ENCODE assay signal across 10 cellular contexts in genomic region chr18:63111549-63112402, GRCh38.
DNase-seq lines count a peak whose midpoint lies in the region; ATAC-seq and TF ChIP-seq lines count a peak whose summit lies in the region.
"Had no signal": no experiment of that assay in that cellular context is flagged by ENCODE, and none has a peak within 500 bp of the region (broad histone marks: within the 10 kb centered on the region; RNA-seq: fewer than 3 reads in every experiment).

No MANE protein-coding gene starts in this region.

- no peaks in the 10 kb centered on the region for H3K36me3 Mint-ChIP-seq in activated CD4-positive, alpha-beta T cell treated with anti-CD3 and anti-CD28 coated beads for 36 hours (ENCODE audit: low read depth)
- no peaks in the 10 kb centered on the region for H3K36me3 Mint-ChIP-seq in Caco-2 (ENCODE audit: insufficient read depth, unreplicated experiment)

- no peak overlapping the region for H2AK5ac ChIP-seq in IMR-90 (ENCODE audit: low read depth, low read length)

- H3K4me3 Mint-ChIP-seq in activated CD4-positive, alpha-beta T cell treated with anti-CD3 and anti-CD28 coated beads for 36 hours, result no peak overlapping the region
- H3K4me3 Mint-ChIP-seq in Caco-2 (ENCODE audit: unreplicated experiment), result no peak overlapping the region
- H3K4me3 Mint-ChIP-seq: activated CD4-positive, alpha-beta memory T cell treated with anti-CD3 and anti-CD28 coated beads, Interleukin-2, amount 10 ng/mL, durations not matched to agents 7 days and 5 days; dendritic cell treated with granulocyte-macrophage colony-stimulating factor and Interleukin-4, amounts not matched to agents 40 ng/mL and 50 ng/mL, for 4 days had no signal

- WGBS in IMR-90 (ENCODE audit: extremely low coverage in 2 of 2, insufficient read length in 1 of 2), 2 experiments, result no CpG with 5 or more reads among the region's 4 CpGs

- H2AFZ ChIP-seq in IMR-90 (replicated peaks; ENCODE audit: low read length, poor library complexity), result no peak overlapping the region

- DNase-seq in IMR-90 (no peak), ascending aorta (ENCODE audit: low spot score in 2 of 2) (no peak), Caco-2 (no peak)
- no peak for DNase-seq in activated CD4-positive, alpha-beta T cell treated with anti-CD3 and anti-CD28 coated beads for 36 hours
- DNase-seq in activated CD4-positive, alpha-beta T cell treated with anti-CD3 and anti-CD28 coated beads for 4 hours, result no peak
- DNase-seq in stimulated activated naive CD4-positive, alpha-beta T cell (lab: John Stamatoyannopoulos, UW), result no peak
- DNase-seq: activated CD4-positive, alpha-beta memory T cell treated with anti-CD3 and anti-CD28 coated beads, Interleukin-2, amount 10 ng/mL, durations not matched to agents 7 days and 5 days had no signal

- no peaks in the 10 kb centered on the region for H3K79me1 ChIP-seq in IMR-90 (ENCODE audit: low read depth in 1 of 2, low read length in 2 of 2)

- TF ChIP-seq RAD21 in IMR-90 (IDR thresholded peaks at IDR 0.05; ENCODE audit: low read length), result no peak

- H3K14ac ChIP-seq in IMR-90 (replicated peaks; ENCODE audit: low read depth, low read length), result no peak overlapping the region

- no peak overlapping the region for H3K27ac Mint-ChIP-seq in activated CD4-positive, alpha-beta T cell treated with anti-CD3 and anti-CD28 coated beads for 36 hours
- H3K27ac Mint-ChIP-seq in Caco-2 (ENCODE audit: unreplicated experiment), result no peak overlapping the region
- H3K27ac Mint-ChIP-seq: activated CD4-positive, alpha-beta memory T cell treated with anti-CD3 and anti-CD28 coated beads, Interleukin-2, amount 10 ng/mL, durations not matched to agents 7 days and 5 days; dendritic cell treated with granulocyte-macrophage colony-stimulating factor and Interleukin-4, amounts not matched to agents 40 ng/mL and 50 ng/mL, for 4 days had no signal

- no peak overlapping the region for H4K5ac ChIP-seq in IMR-90 (ENCODE audit: low read depth, low read length)

- intact Hi-C loops in IMR-90 (cut with micrococcal nuclease), result no loop called here
- intact Hi-C loops in ascending aorta (cut with DNase I), result loop anchor here (10.0 kb wide), 1 partner anchor 397 kb away; the partner anchor contains the start of gene PHLPP1
- intact Hi-C loops in activated CD4-positive, alpha-beta T cell treated with anti-CD3 and anti-CD28 coated beads for 36 hours (cut with DNase I, micrococcal nuclease), result loop anchor here in 1 of 2 experiments (2.0 kb wide), 1 partner anchor 27 kb away; no protein-coding TSS in a partner anchor
- intact Hi-C loops in Caco-2 (cut with micrococcal nuclease; ENCODE audit: unreplicated experiment), result no loop called here

- no peak overlapping the region for H3K9ac ChIP-seq in BLaER1
- no peak overlapping the region for H3K9ac ChIP-seq in IMR-90 (ENCODE audit: low read depth, low read length)

- CTCF ChIA-PET in IMR-90 (lab: Yijun Ruan, JAX), result no interaction called here
- CTCF ChIA-PET in activated CD4-positive, alpha-beta T cell treated with anti-CD3 and anti-CD28 coated beads for 36 hours (lab: Charles Lee), result interaction anchor here (0.9 to 1.6 kb wide), 4 partner anchors 8 to 335 kb away, joined by 3 to 4 read pairs (median 4); no protein-coding TSS in a partner anchor
- CTCF ChIA-PET in Caco-2 (lab: Charles Lee), result no interaction called here

- H3K27me3 ChIP-seq in BLaER1 (no peaks in the 10 kb centered on the region), IMR-90 (ENCODE audit: control insufficient read depth, insufficient read depth, low read length) (peaks cover 19% of the 10 kb centered on the region), ascending aorta (no peaks in the 10 kb centered on the region), Caco-2 (replicated peaks; ENCODE audit: control insufficient read depth, insufficient read depth, low read length) (no peaks in the 10 kb centered on the region)

- H2BK5ac ChIP-seq in IMR-90 (ENCODE audit: low read depth, low read length, poor library complexity, severe bottlenecking), result no peak overlapping the region

- H3K4me3 ChIP-seq in BLaER1 (peak overlapping the region; percentile 40; the same call in 1 of the 2 replicates), IMR-90 (ENCODE audit: insufficient read depth, low read depth, low read length) (no peak overlapping the region), ascending aorta (no peak overlapping the region), Caco-2 (ENCODE audit: low read depth, low read length) (no peak overlapping the region)

- H3K36me3 ChIP-seq in BLaER1 (peaks cover 7% of the 10 kb centered on the region; the same call in 1 of the 2 replicates), IMR-90 (ENCODE audit: control insufficient read depth, insufficient read depth, low read length) (no peaks in the 10 kb centered on the region), ascending aorta (no peaks in the 10 kb centered on the region), Caco-2 (ENCODE audit: control insufficient read depth, insufficient read depth, low read length) (no peaks in the 10 kb centered on the region)

- TF ChIP-seq POLR2A in IMR-90 (IDR thresholded peaks at IDR 0.05; ENCODE audit: low read depth, low read length), result no peak

- no peak overlapping the region for H3K4ac ChIP-seq in IMR-90 (ENCODE audit: low read depth, low read length)

- H2BK15ac ChIP-seq in IMR-90 (ENCODE audit: low read depth, low read length), result no peak overlapping the region

- no peaks in the 10 kb centered on the region for H3K9me1 ChIP-seq in IMR-90 (ENCODE audit: insufficient read depth, low read length)

- peak overlapping the region; percentile 41 for H3K4me2 ChIP-seq in BLaER1
- no peak overlapping the region for H3K4me2 ChIP-seq in IMR-90 (ENCODE audit: low read depth, low read length)

- no peak overlapping the region for H3K23ac ChIP-seq in IMR-90 (ENCODE audit: low read depth, low read length)

- H4K91ac ChIP-seq in IMR-90 (ENCODE audit: insufficient read depth, low read depth, low read length), result no peak overlapping the region

- BruUV-seq in IMR-90 (replicated peaks; lab: Mats Ljungman, UMichigan) (no TSS peak), Caco-2 (replicated peaks; lab: Mats Ljungman, UMichigan) (no TSS peak)

- H4K20me1 ChIP-seq in BLaER1, result no peaks in the 10 kb centered on the region
- H4K20me1 ChIP-seq in IMR-90 (ENCODE audit: insufficient read depth, low read length), result no peaks in the 10 kb centered on the region

- no peak overlapping the region for H4K8ac ChIP-seq in IMR-90 (ENCODE audit: low read depth in 2 of 2, low read length in 2 of 2)

- in situ Hi-C loops in IMR-90 (cut with MboI; ENCODE audit: low sequenced_read_pairs), result no loop called here

- peaks cover 7% of the 10 kb centered on the region for H3K27me3 Mint-ChIP-seq in activated CD4-positive, alpha-beta T cell treated with anti-CD3 and anti-CD28 coated beads for 36 hours
- no peaks in the 10 kb centered on the region for H3K27me3 Mint-ChIP-seq in Caco-2 (ENCODE audit: insufficient read depth, unreplicated experiment)
- H3K27me3 Mint-ChIP-seq: dendritic cell treated with granulocyte-macrophage colony-stimulating factor and Interleukin-4, amounts not matched to agents 40 ng/mL and 50 ng/mL, for 4 days had no signal

- H3K56ac ChIP-seq in IMR-90 (ENCODE audit: extremely low read depth, insufficient read depth, low read length), result no peak overlapping the region

- no peak overlapping the region for H2AK9ac ChIP-seq in IMR-90 (replicated peaks; ENCODE audit: low read depth, low read length, poor library complexity)

- H3K4me1 ChIP-seq in BLaER1 (peaks cover 93% of the 10 kb centered on the region), IMR-90 (ENCODE audit: control insufficient read depth, insufficient read depth, low read length) (no peaks in the 10 kb centered on the region), ascending aorta (peaks cover 0 to 14% of the 10 kb centered on the region in 2 donors), Caco-2 (no peaks in the 10 kb centered on the region)

- H3K18ac ChIP-seq in IMR-90 (ENCODE audit: low read depth, low read length), result no peak overlapping the region

- peaks cover 39% of the 10 kb centered on the region for H3K9me3 ChIP-seq in BLaER1
- no peaks in the 10 kb centered on the region for H3K9me3 ChIP-seq in IMR-90 (ENCODE audit: control insufficient read depth, insufficient read depth, low read length)
- H3K9me3 ChIP-seq in ascending aorta, result no peaks in the 10 kb centered on the region
- H3K9me3 ChIP-seq in Caco-2, result no peaks in the 10 kb centered on the region

- POLR2A ChIA-PET in IMR-90 (lab: Charles Lee; ENCODE audit: unreplicated experiment), result no interaction called here
- POLR2A ChIA-PET in activated CD4-positive, alpha-beta T cell treated with anti-CD3 and anti-CD28 coated beads for 36 hours (lab: Charles Lee), result no interaction called here
- POLR2A ChIA-PET in Caco-2 (lab: Charles Lee), result no interaction called here

- ATAC-seq in GM19397 (IDR thresholded peaks at IDR 0.05; ENCODE audit: unreplicated experiment), result peak; percentile 62
- ATAC-seq in IMR-90 (ENCODE audit: low read depth), result no peak
- ATAC-seq in activated CD4-positive, alpha-beta T cell treated with anti-CD3 and anti-CD28 coated beads for 36 hours, result no peak

- H2BK120ac ChIP-seq in IMR-90 (ENCODE audit: low read depth, low read length), result no peak overlapping the region

- no peaks in the 10 kb centered on the region for H3K9me3 Mint-ChIP-seq in activated CD4-positive, alpha-beta T cell treated with anti-CD3 and anti-CD28 coated beads for 36 hours (ENCODE audit: low read depth)
- no peaks in the 10 kb centered on the region for H3K9me3 Mint-ChIP-seq in Caco-2 (ENCODE audit: unreplicated experiment)
- H3K9me3 Mint-ChIP-seq: dendritic cell treated with granulocyte-macrophage colony-stimulating factor and Interleukin-4, amounts not matched to agents 40 ng/mL and 50 ng/mL, for 4 days had no signal

- dilution Hi-C loops in IMR-90 (cut with HindIII; ENCODE audit: low sequenced_read_pairs, unreplicated experiment), result no loop called here

- H2BK20ac ChIP-seq in IMR-90 (ENCODE audit: low read depth, low read length), result no peak overlapping the region

- H3K27ac ChIP-seq in BLaER1 (0 out of 2 replicates have a peak overlapping the region, but pooled peaks have one; percentile 11), IMR-90 (ENCODE audit: insufficient read depth, low read length) (no peak overlapping the region), ascending aorta (peak overlapping the region; percentile 50 to 57)

- peaks cover 15% of the 10 kb centered on the region for H3K4me1 Mint-ChIP-seq in activated CD4-positive, alpha-beta T cell treated with anti-CD3 and anti-CD28 coated beads for 36 hours
- H3K4me1 Mint-ChIP-seq in Caco-2 (ENCODE audit: low read depth, unreplicated experiment), result peaks cover 5% of the 10 kb centered on the region

- no peak for TF ChIP-seq CTCF in IMR-90 (conservative IDR thresholded peaks at IDR 0.05; ENCODE audit: low read depth, low read length)
- no peak for TF ChIP-seq CTCF in ascending aorta (IDR thresholded peaks at IDR 0.05)
- TF ChIP-seq CTCF in Caco-2 (IDR thresholded peaks at IDR 0.05; ENCODE audit: insufficient read depth in 1 of 2, low read depth in 1 of 2, low read length in 1 of 2, severe bottlenecking in 1 of 2, unreplicated experiment in 1 of 2), result no peak

TF ChIP-seq in IMR-90, 13 proteins besides CTCF, POLR2A, EP300 and RAD21 (continues in another document):
- TF ChIP-seq RFX5 (IDR thresholded peaks at IDR 0.05; ENCODE audit: low read depth, low read length), result no peak
